Comparison of ENCODE assay signal across 22 cellular contexts in genomic region chr11:69039501-69039900, GRCh38. TPM values are rescaled to one million over a fixed set of nuclear protein-coding genes. Genes with fewer than 3 reads are reported as not detected.
"Had no signal": no experiment of that assay in that cellular context is flagged by ENCODE, and none has a peak within 500 bp of the region (broad histone marks: within the 10 kb centered on the region; RNA-seq: fewer than 3 reads in every experiment).

No MANE protein-coding gene starts in this region.

- H3K27ac ChIP-seq: stomach, testis had no signal

- H3K27me3 ChIP-seq: testis had no signal

- DNase-seq: activated B cell treated with CpG ODN at 0.5 μM for 24 hours; activated CD4-positive, alpha-beta T cell treated with anti-CD3 and anti-CD28 coated beads, Interleukin-2, amount 10 ng/mL, durations not matched to agents 24 days and 14 days; activated CD8-positive, alpha-beta memory T cell treated with anti-CD3 and anti-CD28 coated beads for 24 hours; activated naive CD8-positive, alpha-beta T cell treated with anti-CD3 and anti-CD28 coated beads, Interleukin-2, amount 10 ng/mL, durations not matched to agents 7 days and 5 days; anterior cingulate cortex; caudate nucleus; hippocampal formation; kidney; naive thymus-derived CD8-positive, alpha-beta T cell; posterior cingulate gyrus; stomach; SW 1271; testis had no signal

- H3K36me3 ChIP-seq: left lung, stomach had no signal

- H3K4me2 ChIP-seq: smooth muscle cell had no signal

- ATAC-seq: naive thymus-derived CD8-positive, alpha-beta T cell had no signal

- H3K9me3 ChIP-seq: left lung, stomach, testis had no signal

- FAIRE-seq: colon, kidney, TTC549 had no signal

- H3K4me3 ChIP-seq: left lung, smooth muscle cell, stomach, testis had no signal

RNA-seq across cellular contexts. Expression of gene MRGPRF, which starts 26.5 kb away (rescaled TPM):
- total RNA-seq: activated B cell treated with CpG ODN at 0.5 μM for 24 hours; activated CD4-positive, alpha-beta T cell treated with anti-CD3 and anti-CD28 coated beads, Interleukin-2, amount 10 ng/mL, durations not matched to agents 24 days and 14 days; activated naive CD8-positive, alpha-beta T cell treated with anti-CD3 and anti-CD28 coated beads, Interleukin-2, amount 10 ng/mL, durations not matched to agents 7 days and 5 days; glomerular endothelial cell; naive thymus-derived CD8-positive, alpha-beta T cell; T-helper 2 cell treated with Interferon-gamma antibody and Interleukin-4, amounts not matched to agents 100 ng/mL and 5 ng/mL, for 36 hours had no signal
- polyA plus RNA-seq: naive thymus-derived CD8-positive, alpha-beta T cell had no signal

RNA-seq across cellular contexts. Expression of gene MRGPRD, which starts 58.7 kb away (rescaled TPM):
- total RNA-seq: activated B cell treated with CpG ODN at 0.5 μM for 24 hours; activated CD4-positive, alpha-beta T cell treated with anti-CD3 and anti-CD28 coated beads, Interleukin-2, amount 10 ng/mL, durations not matched to agents 24 days and 14 days; activated naive CD8-positive, alpha-beta T cell treated with anti-CD3 and anti-CD28 coated beads, Interleukin-2, amount 10 ng/mL, durations not matched to agents 7 days and 5 days; glomerular endothelial cell; kidney; left lung; mucosa of gallbladder; naive thymus-derived CD8-positive, alpha-beta T cell; smooth muscle cell; T-helper 2 cell treated with Interferon-gamma antibody and Interleukin-4, amounts not matched to agents 100 ng/mL and 5 ng/mL, for 36 hours; testis; ureter had no signal
- polyA plus RNA-seq: esophagus, smooth muscle cell, stomach had no signal
